Comparison of ENCODE assay signal across 8 cellular contexts in genomic region chr16:28553776-28554633, GRCh38. TPM values are rescaled to one million over a fixed set of nuclear protein-coding genes. Genes with fewer than 3 reads are reported as not detected.
DNase-seq lines count a peak whose midpoint lies in the region; ATAC-seq and TF ChIP-seq lines count a peak whose summit lies in the region.

Gene SGF29 (plus strand): TSS chr16:28553920. CDS start chr16:28581070, 27,150 bp downstream.

- H3K27ac Mint-ChIP-seq in activated naive CD4-positive, alpha-beta T cell treated with anti-CD3 and anti-CD28 coated beads for 36 hours, result peak within 1 kb of the TSS; percentile 97

- no peaks in the 10 kb centered on the region for H3K27me3 Mint-ChIP-seq in activated naive CD4-positive, alpha-beta T cell treated with anti-CD3 and anti-CD28 coated beads for 36 hours (ENCODE audit: low read depth)

- H3K9me3 Mint-ChIP-seq in activated naive CD4-positive, alpha-beta T cell treated with anti-CD3 and anti-CD28 coated beads for 36 hours, result no peaks in the 10 kb centered on the region

- CTCF ChIA-PET in HEK293T (lab: Yijun Ruan, JAX), result interaction anchor here (0.6 kb wide), 1 partner anchor 26 kb away, joined by 4 read pairs; no protein-coding TSS in a partner anchor
- CTCF ChIA-PET in activated naive CD4-positive, alpha-beta T cell treated with anti-CD3 and anti-CD28 coated beads for 36 hours (lab: Charles Lee), result interaction anchor here (1.0 to 1.2 kb wide), 2 partner anchors 60 to 63 kb away, joined by 3 read pairs; partner anchors contain the start of gene APOBR

- H3K36me3 ChIP-seq in gastroesophageal sphincter, result peaks cover 0 to 29% of the 10 kb centered on the region in 2 donors

- DNase-seq in GM04504 (ENCODE audit: low read depth), result peak; percentile 74
- DNase-seq in HEK293T (ENCODE audit: extremely low spot score), result peak; percentile 97
- DNase-seq in MV-4-11 (lab: John Stamatoyannopoulos, UW), result peak; percentile 93
- DNase-seq in SK-N-DZ (ENCODE audit: low spot score), result peak; percentile 91
- DNase-seq in activated naive CD4-positive, alpha-beta T cell treated with anti-CD3 and anti-CD28 coated beads for 36 hours, result peak; percentile 96
- DNase-seq in nucleus accumbens (lab: John Stamatoyannopoulos, UW), result peak; percentile 38 to 98 (median 92)
- peak; percentile 97 for DNase-seq in superior temporal gyrus (ENCODE audit: extremely low spot score)

- peaks cover 0 to 38% (median 7%) of the 10 kb centered on the region in 3 donors for H3K4me1 ChIP-seq in gastroesophageal sphincter

- peak within 1 kb of the TSS; percentile 62 to 97 (median 92) for H3K27ac ChIP-seq in gastroesophageal sphincter

- no peak for TF ChIP-seq EP300 in gastroesophageal sphincter (IDR thresholded peaks at IDR 0.05)

- H3K4me3 ChIP-seq in gastroesophageal sphincter, result peak within 1 kb of the TSS; percentile 40 to 63

- peak; percentile 96 for ATAC-seq in gastroesophageal sphincter

- H3K9me3 ChIP-seq in gastroesophageal sphincter, result no peaks in the 10 kb centered on the region

- peak in 3 of 4 experiments; percentile 21 to 66 (median 22) for TF ChIP-seq CTCF in gastroesophageal sphincter (IDR thresholded peaks at IDR 0.05)

- H3K4me3 Mint-ChIP-seq in activated naive CD4-positive, alpha-beta T cell treated with anti-CD3 and anti-CD28 coated beads for 36 hours, result peak within 1 kb of the TSS; percentile 93

- intact Hi-C loops in activated naive CD4-positive, alpha-beta T cell treated with anti-CD3 and anti-CD28 coated beads for 36 hours (cut with micrococcal nuclease), result loop anchor here (1.0 kb wide), 1 partner anchor 270 kb away; no protein-coding TSS in a partner anchor

- H3K36me3 Mint-ChIP-seq in activated naive CD4-positive, alpha-beta T cell treated with anti-CD3 and anti-CD28 coated beads for 36 hours (ENCODE audit: low read depth), result peaks cover 15% of the 10 kb centered on the region

- no peaks in the 10 kb centered on the region for H3K27me3 ChIP-seq in gastroesophageal sphincter

- POLR2A ChIA-PET in HEK293T (lab: Yijun Ruan, JAX), result interaction anchor here (0.7 to 1.4 kb wide), 4 partner anchors 11 to 56 kb away, joined by 3 to 5 read pairs (median 4); partner anchors contain the start of gene SULT1A1

- 1 to 3% methylated on average over 14 to 34 of the region's 88 CpGs for WGBS in gastroesophageal sphincter (ENCODE audit: low coverage in 1 of 2), 2 donors

- peaks cover 41% of the 10 kb centered on the region for H3K4me1 Mint-ChIP-seq in activated naive CD4-positive, alpha-beta T cell treated with anti-CD3 and anti-CD28 coated beads for 36 hours (ENCODE audit: low read depth)

- peak; percentile 82 to 96 for TF ChIP-seq POLR2A in gastroesophageal sphincter (IDR thresholded peaks at IDR 0.05)

TF ChIP-seq in HEK293T, 16 proteins besides CTCF, POLR2A, EP300 and RAD21:
- TF ChIP-seq L3MBTL2 (conservative IDR thresholded peaks at IDR 0.05) (peak; percentile 95), SP1 (IDR thresholded peaks at IDR 0.05) (no peak), CTBP1 (IDR thresholded peaks at IDR 0.05; ENCODE audit: borderline replicate concordance) (0 out of 2 replicates have a peak, but pooled peaks have one; percentile 20), SUZ12 (IDR thresholded peaks at IDR 0.05) (no peak), TARDBP (IDR thresholded peaks at IDR 0.05) (peak; percentile 56; the same call in 1 of the 2 replicates), PKNOX1 (IDR thresholded peaks at IDR 0.05) (peak; percentile 40; the same call in 1 of the 2 replicates), HDGF (IDR thresholded peaks at IDR 0.05; ENCODE audit: borderline replicate concordance) (no peak), ZNF384 (IDR thresholded peaks at IDR 0.05) (peak; percentile 94), ELF4 (IDR thresholded peaks at IDR 0.05) (peak; percentile 66)

RNA-seq across cellular contexts. Expression of gene SGF29, which starts in this region (rescaled TPM):
- 26.5 and 27.3 TPM in 2 replicates for polyA plus RNA-seq in SK-N-DZ (2014; cell fraction: cytosol; rRNA removed)
- 39.8 and 47.2 TPM in 2 replicates for polyA plus RNA-seq in SK-N-DZ (2014; cell fraction: nucleus; rRNA removed)
- total RNA-seq in activated naive CD4-positive, alpha-beta T cell treated with anti-CD3 and anti-CD28 coated beads for 36 hours, result 10 to 100 TPM; 15.9 TPM
- 10 to 100 TPM; 20.3 to 45.1 (median 35.3) TPM for total RNA-seq in gastroesophageal sphincter

Comparison
In these comparisons a context has a peak if more than half of its experiments do, and no peak if none do; other contexts are left out.
1. Peak in every context shown above with its lines: DNase-seq, ATAC-seq, H3K4me3 ChIP-seq and H3K27ac ChIP-seq.